ENCODE assay signal across 8 cellular contexts in genomic region chr2:148508878-148509702, GRCh38.
DNase-seq lines count a peak whose midpoint lies in the region; ATAC-seq, FAIRE-seq and TF ChIP-seq lines count a peak whose summit lies in the region.

No MANE protein-coding gene starts in this region.

- H3K4me2 ChIP-seq in endothelial cell of umbilical vein (ENCODE audit: insufficient read depth, low read length), result peak overlapping the region; percentile 77

- H3K9ac ChIP-seq in endothelial cell of umbilical vein (replicated peaks; ENCODE audit: extremely low read depth, insufficient read depth, low read length), result peak overlapping the region; percentile 46

- DNase-seq in CD8-positive, alpha-beta memory T cell, result peak; percentile 66 to 86 (median 75)
- DNase-seq in NOMO-1 treated with DMSO at 0.1 percent for 48 hours (lab: John Stamatoyannopoulos, UW; ENCODE audit: unreplicated experiment), result peak; percentile 90
- peak; percentile 93 for DNase-seq in activated CD8-positive, alpha-beta memory T cell treated with anti-CD3 and anti-CD28 coated beads, Interleukin-2, amount 10 ng/mL, durations not matched to agents 7 days and 5 days
- peak; percentile 87 for DNase-seq in endothelial cell of umbilical vein (ENCODE audit: low read depth, low spot score)
- peak; percentile 82 for DNase-seq in mucosa of gallbladder (ENCODE audit: low spot score)
- peak; percentile 54 to 69 for DNase-seq in stimulated activated CD8-positive, alpha-beta memory T cell treated with anti-CD3 and anti-CD28 coated beads, Interleukin-4, amount 100 ng/mL, for 1 hour (ENCODE audit: low read depth in 2 of 2, low spot score in 1 of 2)

- peaks cover 0 to 14% (median 0%) of the 10 kb centered on the region in 3 donors for H3K36me3 Mint-ChIP-seq in CD8-positive, alpha-beta memory T cell
- peaks cover 2% of the 10 kb centered on the region for H3K36me3 Mint-ChIP-seq in activated CD8-positive, alpha-beta memory T cell treated with anti-CD3 and anti-CD28 coated beads, Interleukin-2, amount 10 ng/mL, durations not matched to agents 7 days and 5 days

- dilution Hi-C loops in endothelial cell of umbilical vein (cut with MboI; ENCODE audit: extremely low pct_ligation_motif_present, low sequenced_read_pairs), result no loop called here

- peak overlapping the region; percentile 38 to 88 (median 74) for H3K27ac Mint-ChIP-seq in CD8-positive, alpha-beta memory T cell
- H3K27ac Mint-ChIP-seq in activated CD8-positive, alpha-beta memory T cell treated with anti-CD3 and anti-CD28 coated beads, Interleukin-2, amount 10 ng/mL, durations not matched to agents 7 days and 5 days, result peak overlapping the region; percentile 20

- peak overlapping the region; percentile 49 for H3K4me3 ChIP-seq in CD8-positive, alpha-beta memory T cell (ENCODE audit: low read length)
- peak overlapping the region in 2 of 3 experiments; percentile 27 to 62 for H3K4me3 ChIP-seq in endothelial cell of umbilical vein (replicated peaks in 1 of 3; ENCODE audit: insufficient read depth in 1 of 3, low read depth in 1 of 3, low read length in 3 of 3)

- H3K9me1 ChIP-seq in endothelial cell of umbilical vein (replicated peaks; ENCODE audit: control insufficient read depth, extremely low read depth, insufficient read depth, low read length), result no peaks in the 10 kb centered on the region

- no TSS peak for BruUV-seq in endothelial cell of umbilical vein (replicated peaks; lab: Mats Ljungman, UMichigan)

- H3K9me3 Mint-ChIP-seq in CD8-positive, alpha-beta memory T cell, result no peaks in the 10 kb centered on the region
- no peaks in the 10 kb centered on the region for H3K9me3 Mint-ChIP-seq in activated CD8-positive, alpha-beta memory T cell treated with anti-CD3 and anti-CD28 coated beads, Interleukin-2, amount 10 ng/mL, durations not matched to agents 7 days and 5 days (ENCODE audit: low read depth)

- no peaks in the 10 kb centered on the region for H4K20me1 ChIP-seq in endothelial cell of umbilical vein (replicated peaks; ENCODE audit: control insufficient read depth, extremely low read depth, insufficient read depth, low read length)

- no peak overlapping the region for H3K27ac ChIP-seq in CD8-positive, alpha-beta memory T cell (ENCODE audit: low read depth, low read length)
- H3K27ac ChIP-seq in endothelial cell of umbilical vein (ENCODE audit: insufficient read depth, low read depth, low read length), result no peak overlapping the region

- peak; percentile 88 for FAIRE-seq in endothelial cell of umbilical vein (lab: Jason Lieb, UNC)

- peak; percentile 87 to 97 for TF ChIP-seq CTCF in endothelial cell of umbilical vein (IDR thresholded peaks at IDR 0.05; ENCODE audit: extremely low read depth in 1 of 2, insufficient read depth in 1 of 2, low read depth in 1 of 2, low read length in 2 of 2)

- no peaks in the 10 kb centered on the region for H3K27me3 ChIP-seq in CD8-positive, alpha-beta memory T cell (ENCODE audit: insufficient read depth, low read length, poor library complexity, severe bottlenecking)
- H3K27me3 ChIP-seq in endothelial cell of umbilical vein (ENCODE audit: control insufficient read depth in 2 of 2, insufficient read depth in 2 of 2, low read length in 2 of 2), result no peaks in the 10 kb centered on the region

- no peaks in the 10 kb centered on the region for H3K9me3 ChIP-seq in CD8-positive, alpha-beta memory T cell (ENCODE audit: low read length)
- H3K9me3 ChIP-seq in endothelial cell of umbilical vein (replicated peaks; ENCODE audit: control insufficient read depth, insufficient read depth, low read length), result no peaks in the 10 kb centered on the region

- no peaks in the 10 kb centered on the region for H3K79me2 ChIP-seq in endothelial cell of umbilical vein (ENCODE audit: control insufficient read depth, insufficient read depth, low read length)

- H3K27me3 Mint-ChIP-seq in CD8-positive, alpha-beta memory T cell, result no peaks in the 10 kb centered on the region
- H3K27me3 Mint-ChIP-seq in activated CD8-positive, alpha-beta memory T cell treated with anti-CD3 and anti-CD28 coated beads, Interleukin-2, amount 10 ng/mL, durations not matched to agents 7 days and 5 days, result no peaks in the 10 kb centered on the region

- TF ChIP-seq POLR2A in endothelial cell of umbilical vein (IDR thresholded peaks at IDR 0.05; ENCODE audit: low read depth, low read length), result no peak

- peak overlapping the region; percentile 98 for H2AFZ ChIP-seq in endothelial cell of umbilical vein (ENCODE audit: low read depth, low read length)

- peaks cover 5% of the 10 kb centered on the region for H3K4me1 ChIP-seq in CD8-positive, alpha-beta memory T cell (ENCODE audit: insufficient read depth, low read length)
- peaks cover 5% of the 10 kb centered on the region for H3K4me1 ChIP-seq in endothelial cell of umbilical vein (ENCODE audit: control insufficient read depth, extremely low read depth, insufficient read depth, low read length)

- intact Hi-C loops in endothelial cell of umbilical vein (cut with micrococcal nuclease), result loop anchor here (1.0 to 5.0 kb wide), 7 partner anchors 308 to 1775 kb away; partner anchors contain the start of gene ORC4

- peak overlapping the region; percentile 57 to 91 (median 83) for H3K4me3 Mint-ChIP-seq in CD8-positive, alpha-beta memory T cell
- H3K4me3 Mint-ChIP-seq in activated CD8-positive, alpha-beta memory T cell treated with anti-CD3 and anti-CD28 coated beads, Interleukin-2, amount 10 ng/mL, durations not matched to agents 7 days and 5 days, result peak overlapping the region; percentile 56

- POLR2A ChIA-PET in CD8-positive, alpha-beta memory T cell (lab: Charles Lee), result interaction anchor here (0.6 to 1.5 kb wide), 3 partner anchors 16 to 488 kb away, joined by 5 to 14 read pairs (median 5); partner anchors contain the start of genes MBD5 and ORC4
- POLR2A ChIA-PET in endothelial cell of umbilical vein (lab: Charles Lee), result no interaction called here

- ATAC-seq in GM19463 (IDR thresholded peaks at IDR 0.05; ENCODE audit: unreplicated experiment), result peak; percentile 100
- ATAC-seq in HG03571 (IDR thresholded peaks at IDR 0.05; ENCODE audit: unreplicated experiment), result peak; percentile 100
- peak; percentile 100 for ATAC-seq in activated CD8-positive, alpha-beta memory T cell treated with anti-CD3 and anti-CD28 coated beads, Interleukin-2, amount 10 ng/mL, durations not matched to agents 7 days and 5 days

- H3K36me3 ChIP-seq in CD8-positive, alpha-beta memory T cell (ENCODE audit: insufficient read depth, low read length), result no peaks in the 10 kb centered on the region
- no peaks in the 10 kb centered on the region for H3K36me3 ChIP-seq in endothelial cell of umbilical vein (ENCODE audit: control insufficient read depth in 2 of 2, extremely low read depth in 1 of 2, insufficient read depth in 2 of 2, low read length in 2 of 2)

- H3K4me1 Mint-ChIP-seq in CD8-positive, alpha-beta memory T cell, result peaks cover 10 to 14% (median 13%) of the 10 kb centered on the region in 3 donors
- H3K4me1 Mint-ChIP-seq in activated CD8-positive, alpha-beta memory T cell treated with anti-CD3 and anti-CD28 coated beads, Interleukin-2, amount 10 ng/mL, durations not matched to agents 7 days and 5 days, result peaks cover 23% of the 10 kb centered on the region

- CTCF ChIA-PET in CD8-positive, alpha-beta memory T cell (lab: Charles Lee), result interaction anchor here (0.8 to 2.9 kb wide), 42 partner anchors 8 to 1052 kb away, joined by 3 to 32 read pairs (median 4); no protein-coding TSS in a partner anchor
- CTCF ChIA-PET in activated CD8-positive, alpha-beta memory T cell treated with anti-CD3 and anti-CD28 coated beads, Interleukin-2, amount 10 ng/mL, durations not matched to agents 7 days and 5 days (lab: Charles Lee), result interaction anchor here (0.8 to 3.2 kb wide), 36 partner anchors 8 to 597 kb away, joined by 3 to 43 read pairs (median 4); no protein-coding TSS in a partner anchor
- CTCF ChIA-PET in endothelial cell of umbilical vein (lab: Charles Lee), result interaction anchor here (0.6 to 3.2 kb wide), 82 partner anchors 8 to 1776 kb away, joined by 3 to 174 read pairs (median 4); partner anchors contain the start of genes MBD5 and ORC4

TF ChIP-seq in endothelial cell of umbilical vein, 7 proteins besides CTCF, POLR2A, EP300 and RAD21:
- TF ChIP-seq GATA2 (IDR thresholded peaks at IDR 0.05; ENCODE audit: insufficient read depth, insufficient read length, low read depth, low read length) (no peak), JUN (IDR thresholded peaks at IDR 0.05; ENCODE audit: borderline replicate concordance, insufficient read depth, insufficient read length, low read depth) (no peak), MAX (IDR thresholded peaks at IDR 0.05; ENCODE audit: insufficient read depth, insufficient read length) (no peak), POLR2AphosphoS5 (IDR thresholded peaks at IDR 0.05; ENCODE audit: insufficient read depth, low read depth, low read length) (no peak), EZH2 (IDR thresholded peaks at IDR 0.05; ENCODE audit: borderline replicate concordance, low read depth, low read length, severe bottlenecking) (no peak), FOS (IDR thresholded peaks at IDR 0.05; ENCODE audit: borderline replicate concordance, insufficient read depth, low read length) (no peak), MYC (IDR thresholded peaks at IDR 0.05; ENCODE audit: low read depth, low read length) (no peak)
